ENCODE assay signal across 8 cellular contexts in the genomic region with DNA sequence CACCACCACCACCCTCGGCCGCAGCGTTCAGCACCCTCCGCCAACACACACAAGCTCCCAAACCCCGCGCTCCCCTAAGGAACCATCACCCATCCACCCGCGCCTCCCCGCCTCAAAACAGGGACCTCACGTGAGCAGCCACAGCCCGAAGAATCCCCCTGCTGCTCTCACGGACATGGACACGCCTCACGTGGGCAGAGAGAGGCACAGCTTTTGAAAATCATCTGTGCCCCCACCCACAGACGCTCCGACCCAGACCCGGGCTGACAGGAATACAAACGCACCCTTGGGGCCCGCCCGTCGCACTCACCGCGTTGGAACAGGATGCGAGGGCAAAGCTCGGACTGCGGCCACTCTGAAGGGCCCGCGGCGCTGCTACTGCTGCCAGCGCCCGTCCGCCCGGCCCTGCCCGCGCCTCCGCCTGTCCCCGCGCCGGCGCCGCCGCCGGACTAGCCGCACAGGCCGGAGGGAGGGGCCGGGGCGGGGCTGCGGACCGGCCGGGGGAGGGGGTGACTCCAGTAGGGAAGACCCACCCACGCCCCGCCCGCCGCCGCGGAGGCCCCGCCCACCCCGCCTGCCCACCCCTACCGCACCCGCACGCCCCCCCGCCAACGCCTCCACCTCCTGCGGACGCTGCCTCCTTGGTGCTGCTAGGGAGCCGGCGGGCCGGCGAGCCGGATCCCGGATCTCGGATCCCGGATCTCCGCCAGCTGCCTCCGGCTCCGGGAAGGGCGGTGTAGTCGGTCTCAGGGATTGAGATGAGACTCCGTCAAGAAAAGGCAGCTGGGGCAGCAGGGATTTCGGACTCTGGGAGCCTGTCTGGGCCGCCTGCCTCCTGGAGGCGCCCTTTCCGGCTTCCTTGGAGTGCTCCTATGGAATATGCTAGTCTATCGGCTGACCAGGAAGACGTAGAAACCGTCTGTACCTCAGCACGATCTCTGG. TPM values are rescaled to one million over a fixed set of nuclear protein-coding genes. Genes with fewer than 3 reads are reported as not detected.
DNase-seq lines count a peak whose midpoint lies in the region; ATAC-seq and TF ChIP-seq lines count a peak whose summit lies in the region.

A gene (minus strand): TSS at position 461 of the 942 bp plus-strand sequence. CDS start 8,246 bp downstream, outside the sequence.

- no peaks in the 10 kb centered on the region for H3K9me3 ChIP-seq in colonic mucosa

- DNase-seq in NCI-H345 (lab: John Stamatoyannopoulos, UW) = peak; percentile 90
- DNase-seq in activated CD4-positive, alpha-beta T cell treated with anti-CD3 and anti-CD28 coated beads for 48 hours = peak; percentile 54
- DNase-seq in colonic mucosa = peak; percentile 96
- peak; percentile 95 for DNase-seq in left kidney (ENCODE audit: low read depth, low spot score)
- DNase-seq in stimulated activated CD4-positive, alpha-beta T cell treated with anti-CD3 and anti-CD28 coated beads, Interleukin-1b, Interleukin-23, amount 100 ng/mL, for 48 hours = peak; percentile 44

- peak; percentile 35 for TF ChIP-seq CTCF in 22Rv1 (IDR thresholded peaks at IDR 0.05)
- TF ChIP-seq CTCF in colonic mucosa (IDR thresholded peaks at IDR 0.05) = no peak

- H3K4me1 ChIP-seq in colonic mucosa = peaks cover 9% of the 10 kb centered on the region

- H3K9ac ChIP-seq in colonic mucosa (ENCODE audit: low read depth in 2 of 2, low read length in 2 of 2) = peak within 1 kb of the TSS; percentile 78 to 90

- ATAC-seq in GM18520 (IDR thresholded peaks at IDR 0.05; ENCODE audit: unreplicated experiment) (peak; percentile 51), HG03108 (IDR thresholded peaks at IDR 0.05; ENCODE audit: unreplicated experiment) (peak; percentile 60)

- intact Hi-C loops in colonic mucosa (cut with DNase I) = loop anchor here (10.0 kb wide), 2 partner anchors 131 to 239 kb away; a partner anchor contains a TSS

- H3K4me3 ChIP-seq in colonic mucosa = peak within 1 kb of the TSS; percentile 58

- no peaks in the 10 kb centered on the region for H3K27me3 ChIP-seq in colonic mucosa

- H3K36me3 ChIP-seq in colonic mucosa = no peaks in the 10 kb centered on the region

- H3K27ac ChIP-seq in 22Rv1 = peak within 1 kb of the TSS; percentile 100
- peak within 1 kb of the TSS; percentile 92 for H3K27ac ChIP-seq in colonic mucosa

RNA-seq across cellular contexts. Expression of the gene that starts here (rescaled TPM):
- 10 to 100 TPM; 30.0 to 59.0 TPM for total RNA-seq in colonic mucosa

Comparison
In these comparisons a context has a peak if more than half of its experiments do, and no peak if none do; other contexts are left out.
1. Peak in every context shown above with its lines: DNase-seq, ATAC-seq, H3K4me3 ChIP-seq and H3K27ac ChIP-seq.
2. DNase-seq: peak in every context shown above with its lines; median percentile 96 in colonic mucosa; 95 in left kidney; 90 in NCI-H345; 54 in activated CD4-positive, alpha-beta T cell treated with anti-CD3 and anti-CD28 coated beads for 48 hours; 44 in stimulated activated CD4-positive, alpha-beta T cell treated with anti-CD3 and anti-CD28 coated beads, Interleukin-1b, Interleukin-23, amount 100 ng/mL, for 48 hours.